In genomic region chr3:171306631-171307030, GRCh38 we compare ENCODE assay signal across 9 cellular contexts.
DNase-seq lines count a peak whose midpoint lies in the region; ATAC-seq, FAIRE-seq and TF ChIP-seq lines count a peak whose summit lies in the region.
"Had no signal": no experiment of that assay in that cellular context is flagged by ENCODE, and none has a peak within 500 bp of the region (broad histone marks: within the 10 kb centered on the region; RNA-seq: fewer than 3 reads in every experiment).

No MANE protein-coding gene starts in this region.

- TF ChIP-seq POLR2A in transverse colon (IDR thresholded peaks at IDR 0.05) (no peak), GM12891 (IDR thresholded peaks at IDR 0.05; ENCODE audit: low read depth, low read length) (no peak)

- H3K9me3 ChIP-seq in MG63 (peaks cover 2% of the 10 kb centered on the region; the same call in 1 of the 2 replicates), lung (ENCODE audit: control insufficient read depth in 2 of 2, insufficient read depth in 1 of 2, low read length in 1 of 2) (no peaks in the 10 kb centered on the region), transverse colon (peaks cover 0 to 4% of the 10 kb centered on the region in 2 donors), OCI-LY7 (ENCODE audit: low read length) (no peaks in the 10 kb centered on the region)

- no TSS peak for BruUV-seq in OCI-LY7 (replicated peaks; lab: Mats Ljungman, UMichigan)

- H3K27ac ChIP-seq in lung (ENCODE audit: low read depth in 1 of 2, low read length in 1 of 2) (peak overlapping the region in 1 of 2 donors; percentile 66), transverse colon (peak overlapping the region; percentile 67 to 77 (median 72)), OCI-LY7 (ENCODE audit: low read depth, low read length, poor library complexity, severe bottlenecking) (no peak overlapping the region)

- H3K4me1 ChIP-seq in lung (ENCODE audit: control insufficient read depth in 2 of 2, insufficient read depth in 2 of 2, low read length in 2 of 2) (peaks cover 0 to 16% of the 10 kb centered on the region in 2 donors), transverse colon (peaks cover 0 to 8% (median 0%) of the 10 kb centered on the region in 4 donors), OCI-LY7 (ENCODE audit: insufficient read depth, low read length, poor library complexity, severe bottlenecking) (no peaks in the 10 kb centered on the region)

- H2AFZ ChIP-seq in OCI-LY7 (ENCODE audit: low read length) = no peak overlapping the region

- no peak for ATAC-seq in lung (ENCODE audit: insufficient read depth, low FRiP score)

- H3K9me2 ChIP-seq in OCI-LY7 (ENCODE audit: insufficient read depth, low read length) = no peaks in the 10 kb centered on the region

- H3K36me3 ChIP-seq in MG63 (no peaks in the 10 kb centered on the region), lung (ENCODE audit: control insufficient read depth in 2 of 2, insufficient read depth in 2 of 2, low read length in 2 of 2) (no peaks in the 10 kb centered on the region), transverse colon (no peaks in the 10 kb centered on the region), OCI-LY7 (ENCODE audit: insufficient read depth, low read length) (no peaks in the 10 kb centered on the region)

- DNase-seq in MG63 (peak; percentile 94), dermis microvascular lymphatic vessel endothelial cell (ENCODE audit: low read depth in 2 of 2) (peak; percentile 80 to 97), lung (ENCODE audit: low spot score) (peak; percentile 36), transverse colon (peak; percentile 56), GM12891 (ENCODE audit: insufficient read length, low spot score) (no peak), OCI-LY7 (ENCODE audit: low spot score) (no peak), AML-193 (lab: John Stamatoyannopoulos, UW) (no peak)
- DNase-seq: NCI-H526 treated with DMSO at 0.1 percent for 48 hours; stimulated activated CD4-positive, alpha-beta T cell treated with anti-CD3 and anti-CD28 coated beads, Interleukin-15, amount 100 ng/mL, for 24 hours had no signal

- H3K4me2 ChIP-seq in OCI-LY7 (ENCODE audit: low read length) = no peak overlapping the region

- 58 to 68% methylated on average over 6 of the region's 6 CpGs for WGBS in lung, 2 donors
- WGBS in transverse colon (ENCODE audit: low coverage in 1 of 2), 2 donors = 53 to 66% methylated on average over 6 of the region's 6 CpGs

- POLR2A ChIA-PET in OCI-LY7 (lab: Charles Lee) = interaction anchor here (1.2 kb wide), 1 partner anchor 18 kb away, joined by 4 read pairs; no protein-coding TSS in a partner anchor

- H4K20me1 ChIP-seq in OCI-LY7 (ENCODE audit: insufficient read depth, low read length) = no peaks in the 10 kb centered on the region

- H3K4me3 ChIP-seq in MG63 (no peak overlapping the region), lung (no peak overlapping the region), transverse colon (no peak overlapping the region), OCI-LY7 (ENCODE audit: low read depth, low read length, poor library complexity, severe bottlenecking) (no peak overlapping the region)

- FAIRE-seq in GM12891 (lab: Jason Lieb, UNC) = no peak

- CTCF ChIA-PET in OCI-LY7 (lab: Charles Lee; ENCODE audit: unreplicated experiment) = no interaction called here

- intact Hi-C loops in transverse colon (cut with DNase I; ENCODE audit: low total_unique reads) (no loop called here), OCI-LY7 (cut with micrococcal nuclease; ENCODE audit: unreplicated experiment) (no loop called here)

- no peaks in the 10 kb centered on the region for H3K27me3 ChIP-seq in MG63
- no peaks in the 10 kb centered on the region for H3K27me3 ChIP-seq in lung (ENCODE audit: control insufficient read depth, insufficient read depth)
- H3K27me3 ChIP-seq in transverse colon = no peaks in the 10 kb centered on the region

- TF ChIP-seq EP300 in transverse colon (IDR thresholded peaks at IDR 0.05; ENCODE audit: low read depth) = no peak

- in situ Hi-C loops in transverse colon (cut with MboI; ENCODE audit: low pct_ligation_motif_present in 1 of 4, low pct_unique_long_range_greater_than_20kb in 1 of 4, low sequenced_read_pairs in 3 of 4) = no loop called here

- TF ChIP-seq CTCF in lung (IDR thresholded peaks at IDR 0.05; ENCODE audit: control extremely low read depth, extremely low read depth) = no peak
- no peak for TF ChIP-seq CTCF in transverse colon (IDR thresholded peaks at IDR 0.05)
- no peak for TF ChIP-seq CTCF in OCI-LY7 (conservative IDR thresholded peaks at IDR 0.05; ENCODE audit: low read length)

- no peaks in the 10 kb centered on the region for H3K79me2 ChIP-seq in OCI-LY7 (ENCODE audit: insufficient read depth, low read depth, low read length)

TF ChIP-seq in GM12891, 5 proteins besides CTCF, POLR2A, EP300 and RAD21:
- TF ChIP-seq TAF1 (IDR thresholded peaks at IDR 0.05; ENCODE audit: low read depth, low read length) = no peak
- no peak for TF ChIP-seq POLR2AphosphoS5 (IDR thresholded peaks at IDR 0.05; ENCODE audit: low read depth, low read length)

Comparison
In these comparisons a context has a peak if more than half of its experiments do, and no peak if none do; other contexts are left out.
1. DNase-seq: peak in MG63 (single experiment), dermis microvascular lymphatic vessel endothelial cell (2 of 2), lung (single experiment) and transverse colon (single experiment); none in GM12891 (single experiment), OCI-LY7 (single experiment) and AML-193 (0 of 2).